ENCODE assay signal across 4 cellular contexts in genomic region chr6:56854086-56854485, GRCh38.
"Had no signal": no experiment of that assay in that cellular context is flagged by ENCODE, and none has a peak within 500 bp of the region (broad histone marks: within the 10 kb centered on the region; RNA-seq: fewer than 3 reads in every experiment).

No MANE protein-coding gene starts in this region.

- H3K4me2 ChIP-seq: GM23338 had no signal

- H3K4me3 ChIP-seq: GM23338 had no signal

- H2AFZ ChIP-seq: GM23338 had no signal

- H3K27ac Mint-ChIP-seq: GM23338, H9, IgD-negative memory B cell had no signal

- DNase-seq: H9, HCEC 1CT had no signal

- ATAC-seq: GM23338 had no signal

- H3K9me3 Mint-ChIP-seq: GM23338, H9 had no signal

- H3K4me3 Mint-ChIP-seq: GM23338, H9, IgD-negative memory B cell had no signal
